22 cellular contexts compared by ENCODE assay signal in genomic region chr6:131067521-131067920, GRCh38.
"Had no signal": no experiment of that assay in that cellular context is flagged by ENCODE, and none has a peak within 500 bp of the region (broad histone marks: within the 10 kb centered on the region; RNA-seq: fewer than 3 reads in every experiment).

No MANE protein-coding gene starts in this region.

- FAIRE-seq: HTR-8/SVneo, RCC 7860 had no signal

- H3K4me3 ChIP-seq: K562 had no signal

- H3K27ac Mint-ChIP-seq: IgD-negative memory B cell had no signal

- H3K4me2 ChIP-seq: KMS-11 had no signal

- H3K9ac ChIP-seq: KMS-11 had no signal

- DNase-seq: Kasumi-1, MM.1S, NCI-H1105, NCI-H1417, NCI-H1436 treated with DMSO at 0.1 percent for 48 hours, NCI-H1694, NCI-H187 treated with DMSO at 0.1 percent for 48 hours, NCI-H2029 treated with DMSO at 0.1 percent for 48 hours, NCI-H2107, NCI-H2227 treated with DMSO at 0.1 percent for 48 hours, NCI-H524, NCI-H526 treated with DMSO at 0.1 percent for 48 hours, NCI-H748 treated with DMSO at 0.1 percent for 48 hours, Right ventricle myocardium superior, RPMI8226, SIG-M5 had no signal

- H3K27ac ChIP-seq: HL-60, KMS-11 had no signal

- H3K4me3 Mint-ChIP-seq: IgD-negative memory B cell had no signal

- H3K27me3 Mint-ChIP-seq: IgD-negative memory B cell had no signal
